25 cellular contexts compared by ENCODE assay signal in genomic region chr1:229383961-229384360, GRCh38. TPM values are rescaled to one million over a fixed set of nuclear protein-coding genes. Genes with fewer than 3 reads are reported as not detected.
"Had no signal": no experiment of that assay in that cellular context is flagged by ENCODE, and none has a peak within 500 bp of the region (broad histone marks: within the 10 kb centered on the region; RNA-seq: fewer than 3 reads in every experiment).

No MANE protein-coding gene starts in this region.

- H3K27ac ChIP-seq: colonic mucosa, pancreas, prostate gland, stomach, tibial artery, upper lobe of right lung had no signal

- H3K4me3 ChIP-seq: colonic mucosa, pancreas, prostate gland, stomach, tibial artery, upper lobe of right lung had no signal

- ATAC-seq: naive thymus-derived CD4-positive, alpha-beta T cell; pancreas; stimulated activated naive B cell treated with anti-CD40 and anti-IgM and Interleukin-4, amounts not matched to agents 10 μg/mL and 1 μg/mL and 100 μg/mL, for 72 hours; upper lobe of right lung had no signal

- H3K4me1 ChIP-seq: colonic mucosa, pancreas, prostate gland, stomach, tibial artery, upper lobe of right lung had no signal

- H3K27me3 ChIP-seq: colonic mucosa, pancreas, upper lobe of right lung had no signal

- DNase-seq: activated CD4-positive, alpha-beta memory T cell treated with anti-CD3 and anti-CD28 coated beads for 36 hours; activated CD4-positive, alpha-beta T cell treated with anti-CD3 and anti-CD28 coated beads, Interleukin-2, amount 10 ng/mL, durations not matched to agents 24 days and 14 days; activated CD4-positive, CD25-positive, alpha-beta regulatory T cell treated with anti-CD3 and anti-CD28 coated beads, Interleukin-2, amount 50 U/mL, for 72 hours; activated CD8-positive, alpha-beta memory T cell treated with anti-CD3 and anti-CD28 coated beads, Interleukin-2, amount 50 U/mL, for 4 hours; activated T-cell treated with anti-CD3 and anti-CD28 coated beads, Interleukin-2, amount 50 U/mL, for 1 hour; anterior cingulate cortex; cerebellar nuclear complex; colonic mucosa; effector CD8-positive, alpha-beta T cell; head of caudate nucleus; hippocampal formation; midbrain; naive thymus-derived CD4-positive, alpha-beta T cell; pancreas; stimulated activated CD4-positive, alpha-beta T cell treated with anti-CD3 and anti-CD28 coated beads, Interleukin-15, amount 100 ng/mL, for 24 hours; stimulated activated CD4-positive, alpha-beta T cell treated with anti-CD3 and anti-CD28 coated beads, Interleukin-2, amount 100 ng/mL, for 24 hours; stimulated activated naive B cell treated with anti-CD40 and anti-IgM and Interleukin-4, amounts not matched to agents 10 μg/mL and 1 μg/mL and 100 μg/mL, for 72 hours; stomach; T1000; upper lobe of right lung had no signal

- H3K36me3 ChIP-seq: colonic mucosa, pancreas, prostate gland, stomach, tibial artery, upper lobe of right lung had no signal

- H3K9me3 ChIP-seq: colonic mucosa, pancreas, prostate gland, stomach, tibial artery, upper lobe of right lung had no signal

RNA-seq across cellular contexts. Expression of gene ACTA1, which starts 49.9 kb away (rescaled TPM):
- total RNA-seq: activated CD4-positive, alpha-beta memory T cell treated with anti-CD3 and anti-CD28 coated beads for 36 hours; activated CD4-positive, alpha-beta T cell treated with anti-CD3 and anti-CD28 coated beads, Interleukin-2, amount 10 ng/mL, durations not matched to agents 24 days and 14 days; activated CD8-positive, alpha-beta memory T cell treated with anti-CD3 and anti-CD28 coated beads for 36 hours; epithelial cell of proximal tubule; fibroblast of villous mesenchyme; naive thymus-derived CD4-positive, alpha-beta T cell; upper lobe of right lung had no signal
